In the genomic region with DNA sequence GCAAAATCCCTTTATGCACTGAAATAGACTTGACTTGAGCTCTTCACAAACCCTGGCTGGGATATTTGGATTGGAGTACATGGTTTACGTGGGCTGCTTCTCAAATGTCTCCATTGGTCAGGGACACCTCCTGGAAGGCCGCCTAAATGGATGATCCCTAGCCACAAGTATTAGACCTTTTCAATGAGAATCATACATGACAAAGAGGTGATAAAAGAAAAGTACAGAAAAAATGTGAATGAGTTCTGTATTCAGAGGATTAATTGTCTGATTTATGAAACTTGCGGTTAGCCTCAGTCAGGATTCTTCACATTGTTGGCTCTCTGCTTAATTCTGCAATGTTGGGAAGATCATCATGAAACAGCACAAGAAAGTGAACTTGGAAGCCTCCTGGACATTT, we compare ENCODE assay signal across 17 cellular contexts.
"Had no signal": no experiment of that assay in that cellular context is flagged by ENCODE, and none has a peak within 500 bp of the region (broad histone marks: within the 10 kb centered on the region; RNA-seq: fewer than 3 reads in every experiment).

No MANE protein-coding gene starts in this region.

- H3K9me3 ChIP-seq: thyroid gland, vagina had no signal

- ATAC-seq: T-helper 17 cell had no signal

- H3K27me3 ChIP-seq: stomach, thyroid gland, vagina had no signal

- H3K36me3 ChIP-seq: left ventricle myocardium inferior, stomach, thyroid gland, vagina had no signal

- H3K36me3 Mint-ChIP-seq: activated naive CD4-positive, alpha-beta T cell treated with anti-CD3 and anti-CD28 coated beads, Interleukin-2, amount 10 ng/mL, durations not matched to agents 7 days and 5 days; brain had no signal

- H3K4me3 ChIP-seq: left ventricle myocardium inferior, skin epidermis, stomach, thyroid gland, vagina had no signal

- H3K4me1 Mint-ChIP-seq: activated naive CD4-positive, alpha-beta T cell treated with anti-CD3 and anti-CD28 coated beads, Interleukin-2, amount 10 ng/mL, durations not matched to agents 7 days and 5 days; brain; neural crest cell; T-helper 17 cell had no signal

- H3K27ac ChIP-seq: left ventricle myocardium inferior, skin epidermis, stomach, thyroid gland, vagina had no signal

- H3K27ac Mint-ChIP-seq: activated naive CD4-positive, alpha-beta T cell treated with anti-CD3 and anti-CD28 coated beads, Interleukin-2, amount 10 ng/mL, durations not matched to agents 7 days and 5 days; activated T-helper 2 cell treated with anti-CD3 and anti-CD28 coated beads, Interferon-gamma antibody, Interleukin-2, Interleukin-4, amounts not matched to agents 10 μg/mL and 5 μg/mL and 100 μg/mL, durations not matched to agents 14 hours and 24 hours and 36 hours; brain; T-helper 17 cell had no signal

- H3K4me1 ChIP-seq: left ventricle myocardium inferior, stomach, thyroid gland, vagina had no signal

- H3K27me3 Mint-ChIP-seq: activated naive CD4-positive, alpha-beta T cell treated with anti-CD3 and anti-CD28 coated beads, Interleukin-2, amount 10 ng/mL, durations not matched to agents 7 days and 5 days; brain; T-helper 17 cell had no signal

- DNase-seq: activated CD4-positive, alpha-beta T cell treated with anti-CD3 and anti-CD28 coated beads, Interleukin-2, amount 50 U/mL, for 1 hour; activated naive CD4-positive, alpha-beta T cell treated with anti-CD3 and anti-CD28 coated beads, Interleukin-2, amount 10 ng/mL, durations not matched to agents 7 days and 5 days; cerebellar nuclear complex; dermis blood vessel endothelial cell; foreskin fibroblast; head of caudate nucleus; islet precursor cell; left ventricle myocardium inferior; stimulated activated CD4-positive, alpha-beta T cell treated with anti-CD3 and anti-CD28 coated beads, Interleukin-4, amount 100 ng/mL, for 4 hours; stomach; T-helper 17 cell; thyroid gland had no signal

- H3K4me3 Mint-ChIP-seq: activated naive CD4-positive, alpha-beta T cell treated with anti-CD3 and anti-CD28 coated beads, Interleukin-2, amount 10 ng/mL, durations not matched to agents 7 days and 5 days; brain; neural crest cell; T-helper 17 cell had no signal
